1 cellular context compared by ENCODE assay signal in genomic region chr21:26136686-26137085, GRCh38.
TF ChIP-seq lines count a peak whose summit lies in the region.

No MANE protein-coding gene starts in this region.

TF ChIP-seq in GM12878, 131 proteins besides CTCF, POLR2A, EP300 and RAD21 (continued from another document):
- TF ChIP-seq NKRF (conservative IDR thresholded peaks at IDR 0.05) (no peak), BCL11A (IDR thresholded peaks at IDR 0.05; ENCODE audit: low read depth, low read length) (peak; percentile 54; the same call in 1 of the 2 replicates), PKNOX1 (IDR thresholded peaks at IDR 0.05) (peak; percentile 87), SIN3A (IDR thresholded peaks at IDR 0.05; ENCODE audit: low read depth, low read length) (no peak), ZBED1 (IDR thresholded peaks at IDR 0.05; ENCODE audit: borderline replicate concordance) (peak; percentile 49; the same call in 1 of the 2 replicates), CBX5 (IDR thresholded peaks at IDR 0.05; ENCODE audit: low read depth) (peak; percentile 28; the same call in 1 of the 2 replicates), IKZF2 (IDR thresholded peaks at IDR 0.05) (peak in 1 of 2 experiments; percentile 30; a peak in 1 of 4 replicates), DPF2 (IDR thresholded peaks at IDR 0.05) (0 out of 2 replicates have a peak, but pooled peaks have one; percentile 39), FOXM1 (IDR thresholded peaks at IDR 0.05; ENCODE audit: low read depth, low read length) (peak; percentile 25; the same call in 1 of the 2 replicates)
